18 cellular contexts compared by ENCODE assay signal in the genomic region with DNA sequence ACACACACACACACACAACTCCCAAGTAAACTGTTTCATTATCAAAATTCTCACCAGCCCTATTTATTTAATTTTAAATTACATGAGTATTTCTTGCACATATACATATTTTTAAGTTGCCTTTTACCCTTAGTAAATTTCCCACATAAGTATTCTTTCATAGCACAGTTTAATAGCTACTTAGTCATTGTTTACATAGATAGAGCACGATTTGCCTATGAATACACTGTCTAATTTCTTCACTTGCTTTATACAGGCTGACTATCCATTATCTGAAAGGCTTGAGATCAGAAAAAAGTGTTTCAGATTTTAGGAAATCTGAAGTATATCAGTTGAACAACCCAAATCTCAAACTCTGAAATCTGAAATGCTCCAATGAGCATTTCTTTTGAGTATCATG. TPM values are rescaled to one million over a fixed set of nuclear protein-coding genes. Genes with fewer than 3 reads are reported as not detected.
A peak's percentile ranks its signal among the peaks of the same experiment; 100 is the strongest.
DNase-seq lines count a peak whose midpoint lies in the region; ATAC-seq, FAIRE-seq and TF ChIP-seq lines count a peak whose summit lies in the region.
"Had no signal": no experiment of that assay in that cellular context is flagged by ENCODE, and none has a peak within 500 bp of the region (broad histone marks: within the 10 kb centered on the region; RNA-seq: fewer than 3 reads in every experiment).

No MANE protein-coding gene starts in this region.

- TF ChIP-seq CTCF in IMR-90 (conservative IDR thresholded peaks at IDR 0.05; ENCODE audit: low read depth, low read length) (no peak), endothelial cell of umbilical vein (IDR thresholded peaks at IDR 0.05; ENCODE audit: extremely low read depth in 1 of 2, insufficient read depth in 1 of 2, low read depth in 1 of 2, low read length in 2 of 2) (no peak), neutrophil (IDR thresholded peaks at IDR 0.05) (no peak)

- no peak overlapping the region for H4K91ac ChIP-seq in IMR-90 (ENCODE audit: insufficient read depth, low read depth, low read length)

- H3K4ac ChIP-seq in IMR-90 (ENCODE audit: low read depth, low read length) = no peak overlapping the region

- CTCF ChIA-PET in IMR-90 (lab: Yijun Ruan, JAX) (interaction anchor here (1.0 kb wide), 1 partner anchor 60 kb away, joined by 3 read pairs; no protein-coding TSS in a partner anchor), endothelial cell of umbilical vein (lab: Charles Lee) (interaction anchor here (0.6 to 1.9 kb wide), 8 partner anchors 11 to 199 kb away, joined by 3 to 8 read pairs (median 4); no protein-coding TSS in a partner anchor)

- no peak overlapping the region for H2BK15ac ChIP-seq in IMR-90 (ENCODE audit: low read depth, low read length)

- BruUV-seq in IMR-90 (replicated peaks; lab: Mats Ljungman, UMichigan) (no TSS peak), endothelial cell of umbilical vein (replicated peaks; lab: Mats Ljungman, UMichigan) (no TSS peak)

- POLR2A ChIA-PET in IMR-90 (lab: Charles Lee; ENCODE audit: unreplicated experiment) (no interaction called here), endothelial cell of umbilical vein (lab: Charles Lee) (interaction anchor here (0.7 kb wide), 1 partner anchor 13 kb away, joined by 4 read pairs; no protein-coding TSS in a partner anchor)

- H4K20me1 ChIP-seq in IMR-90 (ENCODE audit: insufficient read depth, low read length) = peaks cover 8% of the 10 kb centered on the region; the same call in 1 of the 2 replicates
- H4K20me1 ChIP-seq in endothelial cell of umbilical vein (replicated peaks; ENCODE audit: control insufficient read depth, extremely low read depth, insufficient read depth, low read length) = no peaks in the 10 kb centered on the region

- peak; percentile 76 for DNase-seq in EH (ENCODE audit: low read depth)
- peak; percentile 70 for DNase-seq in IMR-90
- DNase-seq in endothelial cell of umbilical vein (ENCODE audit: low read depth, low spot score) = peak; percentile 37
- DNase-seq in urothelium cell line (ENCODE audit: low spot score) = no peak
- no peak for DNase-seq in foreskin melanocyte
- DNase-seq: BE2C; CD8-positive, alpha-beta memory T cell; NCI-H1048; NCI-H146; NCI-H2081 treated with DMSO at 0.1 percent for 48 hours; NCI-H345; NCI-H748 treated with DMSO at 0.1 percent for 48 hours; Right ventricle myocardium superior; SK-N-SH had no signal

- no peak overlapping the region for H2BK120ac ChIP-seq in IMR-90 (ENCODE audit: low read depth, low read length)

- no peak overlapping the region for H4K5ac ChIP-seq in IMR-90 (ENCODE audit: low read depth, low read length)

- intact Hi-C loops in IMR-90 (cut with micrococcal nuclease) = no loop called here
- intact Hi-C loops in endothelial cell of umbilical vein (cut with micrococcal nuclease) = loop anchor here (2.0 kb wide), 1 partner anchor 31 kb away; a partner anchor contains a TSS

- H3K4me1 ChIP-seq in IMR-90 (ENCODE audit: control insufficient read depth, insufficient read depth, low read length) (peaks cover 28% of the 10 kb centered on the region), endothelial cell of umbilical vein (ENCODE audit: control insufficient read depth, extremely low read depth, insufficient read depth, low read length) (peaks cover 68% of the 10 kb centered on the region), neutrophil (ENCODE audit: control insufficient read depth in 1 of 2, insufficient read depth in 1 of 2, low read depth in 1 of 2, low read length in 1 of 2) (peaks cover 19 to 24% of the 10 kb centered on the region in 2 experiments)

- H3K79me2 ChIP-seq in endothelial cell of umbilical vein (ENCODE audit: control insufficient read depth, insufficient read depth, low read length) = peaks cover 14% of the 10 kb centered on the region

- H3K18ac ChIP-seq in IMR-90 (ENCODE audit: low read depth, low read length) = no peak overlapping the region

- H3K9me3 ChIP-seq in IMR-90 (ENCODE audit: control insufficient read depth, insufficient read depth, low read length) (no peaks in the 10 kb centered on the region), endothelial cell of umbilical vein (replicated peaks; ENCODE audit: control insufficient read depth, insufficient read depth, low read length) (no peaks in the 10 kb centered on the region), neutrophil (no peaks in the 10 kb centered on the region)
- H3K9me3 ChIP-seq: BE2C, SK-N-SH had no signal

- H2BK5ac ChIP-seq in IMR-90 (ENCODE audit: low read depth, low read length, poor library complexity, severe bottlenecking) = peak overlapping the region; percentile 16

- H2AFZ ChIP-seq in IMR-90 (replicated peaks; ENCODE audit: low read length, poor library complexity) (no peak overlapping the region), endothelial cell of umbilical vein (ENCODE audit: low read depth, low read length) (no peak overlapping the region)

- H3K27ac ChIP-seq in IMR-90 (ENCODE audit: insufficient read depth, low read length) = no peak overlapping the region
- no peak overlapping the region for H3K27ac ChIP-seq in endothelial cell of umbilical vein (ENCODE audit: insufficient read depth, low read depth, low read length)
- peak overlapping the region; percentile 71 for H3K27ac ChIP-seq in neutrophil

- TF ChIP-seq POLR2A in IMR-90 (IDR thresholded peaks at IDR 0.05; ENCODE audit: low read depth, low read length) (no peak), endothelial cell of umbilical vein (IDR thresholded peaks at IDR 0.05; ENCODE audit: low read depth, low read length) (no peak)

- H3K36me3 ChIP-seq in IMR-90 (ENCODE audit: control insufficient read depth, insufficient read depth, low read length) (peaks cover 2% of the 10 kb centered on the region; the same call in 1 of the 2 replicates), endothelial cell of umbilical vein (ENCODE audit: control insufficient read depth in 2 of 2, extremely low read depth in 1 of 2, insufficient read depth in 2 of 2, low read length in 2 of 2) (peaks cover 3 to 6% of the 10 kb centered on the region in 2 experiments), neutrophil (peaks cover 52% of the 10 kb centered on the region)
- H3K36me3 ChIP-seq: BE2C had no signal

- H2BK20ac ChIP-seq in IMR-90 (ENCODE audit: low read depth, low read length) = no peak overlapping the region

- FAIRE-seq in endothelial cell of umbilical vein (lab: Jason Lieb, UNC) (no peak), urothelium cell line (lab: Jason Lieb, UNC) (no peak)

- H2AK9ac ChIP-seq in IMR-90 (replicated peaks; ENCODE audit: low read depth, low read length, poor library complexity) = no peak overlapping the region

- H3K9ac ChIP-seq in IMR-90 (ENCODE audit: low read depth, low read length) (no peak overlapping the region), endothelial cell of umbilical vein (replicated peaks; ENCODE audit: extremely low read depth, insufficient read depth, low read length) (no peak overlapping the region)
- H3K9ac ChIP-seq: SK-N-SH had no signal

- H4K8ac ChIP-seq in IMR-90 (ENCODE audit: low read depth in 2 of 2, low read length in 2 of 2) = no peak overlapping the region

- H3K79me1 ChIP-seq in IMR-90 (ENCODE audit: low read depth in 1 of 2, low read length in 2 of 2) = peaks cover 28 to 71% of the 10 kb centered on the region in 2 experiments

- no peak overlapping the region for H3K14ac ChIP-seq in IMR-90 (replicated peaks; ENCODE audit: low read depth, low read length)

- H3K4me3 ChIP-seq in IMR-90 (ENCODE audit: insufficient read depth, low read depth, low read length) (no peak overlapping the region), endothelial cell of umbilical vein (replicated peaks in 1 of 3; ENCODE audit: insufficient read depth in 1 of 3, low read depth in 1 of 3, low read length in 3 of 3) (no peak overlapping the region), neutrophil (ENCODE audit: low read depth in 1 of 2, low read length in 1 of 2) (no peak overlapping the region)

- WGBS in IMR-90 (ENCODE audit: extremely low coverage in 2 of 2, insufficient read length in 1 of 2), 2 experiments = no CpG with 5 or more reads among the region's 1 CpG

- in situ Hi-C loops in IMR-90 (cut with MboI; ENCODE audit: low sequenced_read_pairs) = no loop called here

- H3K9me1 ChIP-seq in IMR-90 (ENCODE audit: insufficient read depth, low read length) (peaks cover 22% of the 10 kb centered on the region), endothelial cell of umbilical vein (replicated peaks; ENCODE audit: control insufficient read depth, extremely low read depth, insufficient read depth, low read length) (no peaks in the 10 kb centered on the region)

- ATAC-seq in IMR-90 (ENCODE audit: low read depth) (peak; percentile 51), GM21447 (IDR thresholded peaks at IDR 0.05; ENCODE audit: unreplicated experiment) (no peak)
- ATAC-seq: HCT116, Panc1 had no signal

- H3K27me3 ChIP-seq in IMR-90 (ENCODE audit: control insufficient read depth, insufficient read depth, low read length) (no peaks in the 10 kb centered on the region), endothelial cell of umbilical vein (ENCODE audit: control insufficient read depth in 2 of 2, insufficient read depth in 2 of 2, low read length in 2 of 2) (no peaks in the 10 kb centered on the region), neutrophil (no peaks in the 10 kb centered on the region)
- H3K27me3 ChIP-seq: BE2C had no signal

- no peak for TF ChIP-seq RAD21 in IMR-90 (IDR thresholded peaks at IDR 0.05; ENCODE audit: low read length)

- H3K56ac ChIP-seq in IMR-90 (ENCODE audit: extremely low read depth, insufficient read depth, low read length) = no peak overlapping the region

- H3K4me2 ChIP-seq in IMR-90 (ENCODE audit: low read depth, low read length) (no peak overlapping the region), endothelial cell of umbilical vein (ENCODE audit: insufficient read depth, low read length) (no peak overlapping the region)
- H3K4me2 ChIP-seq: SK-N-SH had no signal

- dilution Hi-C loops in IMR-90 (cut with HindIII; ENCODE audit: low sequenced_read_pairs, unreplicated experiment) = no loop called here
- dilution Hi-C loops in endothelial cell of umbilical vein (cut with MboI; ENCODE audit: extremely low pct_ligation_motif_present, low sequenced_read_pairs) = no loop called here

- H2AK5ac ChIP-seq in IMR-90 (ENCODE audit: low read depth, low read length) = no peak overlapping the region

- H3K23ac ChIP-seq in IMR-90 (ENCODE audit: low read depth, low read length) = no peak overlapping the region

RNA-seq across cellular contexts. Expression of a gene that starts 30.9 kb away (rescaled TPM):
- 98.4 and 99.2 TPM in 2 replicates for total RNA-seq in IMR-90 (2012; rRNA removed)
- polyA plus RNA-seq in IMR-90 (2012; rRNA removed) = 13.8 and 15.2 TPM in 2 replicates
- polyA plus RNA-seq in IMR-90 (2012; cell fraction: cytosol; rRNA removed) = 4.7 and 7.3 TPM in 2 replicates
- polyA plus RNA-seq in IMR-90 (2012; cell fraction: nucleus; rRNA removed; ENCODE audit: low replicate concordance) = 4.4 and 13.1 TPM in 2 replicates
- total RNA-seq in endothelial cell of umbilical vein = 68.2 and 76.3 TPM in 2 replicates
- 6.5 and 7.1 TPM in 2 replicates for polyA plus RNA-seq in endothelial cell of umbilical vein
- 11.8 and 14.1 TPM in 2 replicates for polyA plus RNA-seq in endothelial cell of umbilical vein (2011; cell fraction: cytosol; rRNA removed)
- 28.9 and 40.7 TPM in 2 replicates for polyA plus RNA-seq in endothelial cell of umbilical vein (2011; cell fraction: nucleus; rRNA removed)
- polyA plus RNA-seq in endothelial cell of umbilical vein (2012) = 24.6 and 38.0 TPM in 2 replicates
- 67.2 and 81.4 TPM in 2 replicates for polyA minus RNA-seq in endothelial cell of umbilical vein
- polyA minus RNA-seq in endothelial cell of umbilical vein (2011; cell fraction: cytosol; rRNA and poly(A)+ RNA removed) = 7.7 TPM
- 57.7 and 69.8 TPM in 2 replicates for polyA minus RNA-seq in endothelial cell of umbilical vein (2011; cell fraction: nucleus; rRNA and poly(A)+ RNA removed)

Comparison
In these comparisons a context has a peak if more than half of its experiments do, and no peak if none do; other contexts are left out.
1. DNase-seq: peak in EH (single experiment), IMR-90 (single experiment) and endothelial cell of umbilical vein (single experiment); none in urothelium cell line (single experiment) and foreskin melanocyte (single experiment).